8 cellular contexts compared by ENCODE assay signal in genomic region chr2:98771771-98772521, GRCh38. TPM values are rescaled to one million over a fixed set of nuclear protein-coding genes. Genes with fewer than 3 reads are reported as not detected.
DNase-seq lines count a peak whose midpoint lies in the region; ATAC-seq and TF ChIP-seq lines count a peak whose summit lies in the region.
"Had no signal": no experiment of that assay in that cellular context is flagged by ENCODE, and none has a peak within 500 bp of the region (broad histone marks: within the 10 kb centered on the region; RNA-seq: fewer than 3 reads in every experiment).

No MANE protein-coding gene starts in this region.

- H3K9me3 Mint-ChIP-seq in IgD-negative memory B cell: no peaks in the 10 kb centered on the region
- no peaks in the 10 kb centered on the region for H3K9me3 Mint-ChIP-seq in activated CD8-positive, alpha-beta T cell treated with anti-CD3 and anti-CD28 coated beads, Interleukin-2, amount 10 ng/mL, durations not matched to agents 7 days and 5 days (ENCODE audit: insufficient read depth)

- no peak for TF ChIP-seq CTCF in fibroblast of the aortic adventitia (IDR thresholded peaks at IDR 0.05; ENCODE audit: insufficient read depth, low read length)

- DNase-seq in activated CD8-positive, alpha-beta T cell treated with anti-CD3 and anti-CD28 coated beads, Interleukin-2, amount 10 ng/mL, durations not matched to agents 7 days and 5 days: peak; percentile 84
- DNase-seq in fibroblast of the aortic adventitia (ENCODE audit: low read depth): peak; percentile 82
- DNase-seq in stimulated activated naive CD4-positive, alpha-beta T cell treated with Interleukin-2 at 50 U/mL for 16 hours (lab: John Stamatoyannopoulos, UW): peak; percentile 55
- DNase-seq in NCI-H187 treated with DMSO at 0.1 percent for 48 hours (lab: John Stamatoyannopoulos, UW): no peak
- DNase-seq in NCI-H187 (lab: John Stamatoyannopoulos, UW): no peak

- CTCF ChIA-PET in activated CD8-positive, alpha-beta T cell treated with anti-CD3 and anti-CD28 coated beads, Interleukin-2, amount 10 ng/mL, durations not matched to agents 7 days and 5 days (lab: Charles Lee): interaction anchor here (0.7 to 5.7 kb wide), 20 partner anchors 11 to 293 kb away, joined by 3 to 67 read pairs (median 4); partner anchors contain the start of gene MGAT4A

- no peaks in the 10 kb centered on the region for H3K36me3 Mint-ChIP-seq in IgD-negative memory B cell
- peaks cover 23% of the 10 kb centered on the region for H3K36me3 Mint-ChIP-seq in activated CD8-positive, alpha-beta T cell treated with anti-CD3 and anti-CD28 coated beads, Interleukin-2, amount 10 ng/mL, durations not matched to agents 7 days and 5 days (ENCODE audit: low read depth)

- POLR2A ChIA-PET in activated CD8-positive, alpha-beta T cell treated with anti-CD3 and anti-CD28 coated beads, Interleukin-2, amount 10 ng/mL, durations not matched to agents 7 days and 5 days (lab: Charles Lee): interaction anchor here (0.8 to 6.5 kb wide), 26 partner anchors 8 to 383 kb away, joined by 3 to 128 read pairs (median 6); partner anchors contain the start of genes LIPT1, MGAT4A and TSGA10

- peaks cover 10 to 30% (median 23%) of the 10 kb centered on the region in 3 donors for H3K4me1 Mint-ChIP-seq in IgD-negative memory B cell
- H3K4me1 Mint-ChIP-seq in activated CD8-positive, alpha-beta T cell treated with anti-CD3 and anti-CD28 coated beads, Interleukin-2, amount 10 ng/mL, durations not matched to agents 7 days and 5 days (ENCODE audit: low read depth): peaks cover 70% of the 10 kb centered on the region

- no peak overlapping the region for H3K4me3 ChIP-seq in fibroblast of the aortic adventitia (ENCODE audit: low read depth, low read length)

- peak overlapping the region; percentile 4 to 96 (median 77) for H3K27ac Mint-ChIP-seq in IgD-negative memory B cell
- H3K27ac Mint-ChIP-seq in activated CD8-positive, alpha-beta T cell treated with anti-CD3 and anti-CD28 coated beads, Interleukin-2, amount 10 ng/mL, durations not matched to agents 7 days and 5 days: peak overlapping the region; percentile 97

- peaks cover 1% of the 10 kb centered on the region for H3K27me3 Mint-ChIP-seq in IgD-negative memory B cell
- no peaks in the 10 kb centered on the region for H3K27me3 Mint-ChIP-seq in activated CD8-positive, alpha-beta T cell treated with anti-CD3 and anti-CD28 coated beads, Interleukin-2, amount 10 ng/mL, durations not matched to agents 7 days and 5 days (ENCODE audit: low read depth)

- H3K4me3 Mint-ChIP-seq in IgD-negative memory B cell: peak overlapping the region; percentile 53 to 93 (median 86)
- H3K4me3 Mint-ChIP-seq in activated CD8-positive, alpha-beta T cell treated with anti-CD3 and anti-CD28 coated beads, Interleukin-2, amount 10 ng/mL, durations not matched to agents 7 days and 5 days: peak overlapping the region; percentile 94

- ATAC-seq in activated CD8-positive, alpha-beta T cell treated with anti-CD3 and anti-CD28 coated beads, Interleukin-2, amount 10 ng/mL, durations not matched to agents 7 days and 5 days: peak; percentile 71
- no peak for ATAC-seq in GM18858 (IDR thresholded peaks at IDR 0.05; ENCODE audit: unreplicated experiment)

RNA-seq across cellular contexts. Expression of gene MGAT4A, which starts 41.0 kb away (rescaled TPM):
- 54.6 TPM for polyA plus RNA-seq in IgD-negative memory B cell
- total RNA-seq in activated CD8-positive, alpha-beta T cell treated with anti-CD3 and anti-CD28 coated beads, Interleukin-2, amount 10 ng/mL, durations not matched to agents 7 days and 5 days: 10 to 100 TPM; 73.4 to 76.2 TPM
- total RNA-seq in fibroblast of the aortic adventitia (ENCODE audit: low replicate concordance): 0.36 and 0.74 TPM in 2 replicates
- total RNA-seq: M059J had no signal

Comparison
In these comparisons a context has a peak if more than half of its experiments do, and no peak if none do; other contexts are left out.
1. DNase-seq: peak in activated CD8-positive, alpha-beta T cell treated with anti-CD3 and anti-CD28 coated beads, Interleukin-2, amount 10 ng/mL, durations not matched to agents 7 days and 5 days (single experiment), fibroblast of the aortic adventitia (single experiment) and stimulated activated naive CD4-positive, alpha-beta T cell treated with Interleukin-2 at 50 U/mL for 16 hours (single experiment); none in NCI-H187 treated with DMSO at 0.1 percent for 48 hours (single experiment) and NCI-H187 (0 of 2).
2. RNA of gene MGAT4A, which starts 41.0 kb away (total RNA-seq): 73.4 to 76.2 TPM in activated CD8-positive, alpha-beta T cell treated with anti-CD3 and anti-CD28 coated beads, Interleukin-2, amount 10 ng/mL, durations not matched to agents 7 days and 5 days; 0.36 to 0.74 TPM in fibroblast of the aortic adventitia; every median in the first group is over 10 times any median in the second.